Comparison of ENCODE assay signal across 8 cellular contexts in the genomic region with DNA sequence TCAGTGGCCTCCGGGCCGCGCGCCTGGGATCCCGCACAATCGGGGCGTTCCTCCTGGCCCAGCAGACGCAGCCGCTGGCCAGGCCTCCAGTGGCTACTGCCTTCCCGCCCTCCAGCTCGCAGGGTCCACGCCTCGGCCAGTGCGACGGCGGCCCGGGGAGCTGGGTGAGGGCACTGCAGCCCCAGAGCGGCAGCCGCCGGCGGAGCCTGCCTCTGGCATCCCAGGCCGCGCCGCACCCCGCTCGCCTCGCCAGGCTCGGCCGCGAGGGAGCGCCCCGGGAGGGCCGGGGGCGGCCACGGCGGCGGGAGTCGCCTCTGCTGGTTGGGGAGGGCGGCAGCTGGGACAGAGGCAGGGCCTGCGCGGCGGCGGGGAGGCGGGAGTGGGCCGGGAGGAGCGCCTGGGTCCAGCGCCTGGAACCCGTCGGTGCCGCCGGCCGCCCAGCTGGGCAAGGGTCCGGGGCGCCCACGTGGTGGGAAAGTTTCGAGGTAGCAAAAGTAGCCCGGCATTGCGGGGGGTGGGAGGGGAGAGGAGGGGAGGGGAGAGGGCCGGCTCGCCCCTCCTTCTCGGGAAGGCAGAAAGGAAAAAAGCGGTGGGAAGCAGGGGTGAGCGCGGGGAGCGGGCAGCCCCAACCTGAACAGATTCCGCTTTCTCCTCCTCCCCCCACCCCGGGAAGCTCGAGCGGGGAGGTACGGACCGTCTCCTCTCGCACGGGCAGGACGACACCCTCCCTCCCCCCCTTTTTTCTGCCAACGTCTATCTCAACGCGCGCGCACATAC. TPM values are rescaled to one million over a fixed set of nuclear protein-coding genes. Genes with fewer than 3 reads are reported as not detected.
DNase-seq lines count a peak whose midpoint lies in the region; ATAC-seq, FAIRE-seq and TF ChIP-seq lines count a peak whose summit lies in the region.

No MANE protein-coding gene starts in this region.

- CTCF ChIA-PET in HEK293T (lab: Yijun Ruan, JAX), result interaction anchor here (1.8 kb wide), 1 partner anchor 209 kb away, joined by 14 read pairs; no protein-coding TSS in a partner anchor
- CTCF ChIA-PET in GM12878 (lab: Yijun Ruan, JAX), result interaction anchor here (1.4 kb wide), 1 partner anchor 336 kb away, joined by 3 read pairs; no protein-coding TSS in a partner anchor

- no peaks in the 10 kb centered on the region for H3K9me3 ChIP-seq in GM12878 (replicated peaks; ENCODE audit: control insufficient read depth, insufficient read depth, low read length)

- H3K9ac ChIP-seq in GM12878 (ENCODE audit: control insufficient read depth, insufficient read depth, low read length), result no peak overlapping the region

- peaks cover 14 to 24% of the 10 kb centered on the region in 2 experiments for H3K27me3 ChIP-seq in GM12878 (replicated peaks in 1 of 2; ENCODE audit: control insufficient read depth in 2 of 2, insufficient read depth in 2 of 2, low read length in 1 of 2)

- H3K9me3 Mint-ChIP-seq in type B pancreatic cell, result no peaks in the 10 kb centered on the region

- no peaks in the 10 kb centered on the region; a peak in 1 of 4 replicates for H3K36me3 ChIP-seq in GM12878 (ENCODE audit: control insufficient read depth in 2 of 2, insufficient read depth in 2 of 2, low read length in 1 of 2)

- H3K4me1 Mint-ChIP-seq in type B pancreatic cell (ENCODE audit: unreplicated experiment), result peaks cover 25% of the 10 kb centered on the region

- no peak overlapping the region for H3K27ac Mint-ChIP-seq in type B pancreatic cell

- H3K4me1 ChIP-seq in GM12878 (ENCODE audit: control insufficient read depth, insufficient read depth, low read length), result no peaks in the 10 kb centered on the region

- no peak for TF ChIP-seq RAD21 in GM12878 (IDR thresholded peaks at IDR 0.05; ENCODE audit: insufficient read depth, low read depth, low read length)

- H3K4me2 ChIP-seq in GM12878 (ENCODE audit: control insufficient read depth, insufficient read depth), result peak overlapping the region; percentile 68

- no peak for ATAC-seq in GM12878
- peak; percentile 23 for ATAC-seq in left lobe of liver
- ATAC-seq in HG03108 (IDR thresholded peaks at IDR 0.05; ENCODE audit: unreplicated experiment), result no peak
- no peak for ATAC-seq in GM21367 (IDR thresholded peaks at IDR 0.05; ENCODE audit: unreplicated experiment)

- no peak for TF ChIP-seq EP300 in GM12878 (IDR thresholded peaks at IDR 0.05; ENCODE audit: borderline replicate concordance in 1 of 2, control insufficient read depth in 1 of 2, low read depth in 2 of 2, low read length in 2 of 2)

- peak; percentile 19 for DNase-seq in HEK293T (ENCODE audit: extremely low spot score)
- DNase-seq in GM12878 (ENCODE audit: low read depth, low spot score), result no peak
- peak; percentile 63 for DNase-seq in left lobe of liver (ENCODE audit: low spot score)
- no peak for DNase-seq in type B pancreatic cell (ENCODE audit: extremely low spot score, unreplicated experiment)
- no peak for DNase-seq in CD1c-positive myeloid dendritic cell (ENCODE audit: extremely low spot score)

- no peak for FAIRE-seq in GM12878 (lab: Jason Lieb, UNC)

- BruUV-seq in GM12878 (replicated peaks; lab: Mats Ljungman, UMichigan), result no TSS peak

- POLR2A ChIA-PET in HEK293T (lab: Yijun Ruan, JAX), result interaction anchor here (0.9 kb wide), 1 partner anchor 335 kb away, joined by 3 read pairs; no protein-coding TSS in a partner anchor
- POLR2A ChIA-PET in GM12878 (lab: Charles Lee), result no interaction called here

- TF ChIP-seq CTCF in 22Rv1 (IDR thresholded peaks at IDR 0.05), result no peak
- TF ChIP-seq CTCF in GM12878 (IDR thresholded peaks at IDR 0.05 in 2 of 3, conservative IDR thresholded peaks at IDR 0.05 in 1 of 3; ENCODE audit: control insufficient read depth in 2 of 3, extremely low read depth in 1 of 3, insufficient read depth in 1 of 3, low read depth in 3 of 3, low read length in 3 of 3), result no peak
- TF ChIP-seq CTCF in type B pancreatic cell (conservative IDR thresholded peaks at IDR 0.05), result no peak

- H3K27me3 Mint-ChIP-seq in type B pancreatic cell, result peaks cover 57% of the 10 kb centered on the region

- H4K20me1 ChIP-seq in GM12878 (ENCODE audit: control insufficient read depth, insufficient read depth), result no peaks in the 10 kb centered on the region

- H3K4me3 ChIP-seq in GM12878, result 0 out of 2 replicates have a peak overlapping the region, but pooled peaks have one; percentile 27

- H2AFZ ChIP-seq in GM12878 (ENCODE audit: control insufficient read depth, low read depth, low read length), result no peak overlapping the region

- intact Hi-C loops in GM12878 (cut with micrococcal nuclease; ENCODE audit: unreplicated experiment), result loop anchor here (5.0 to 10.0 kb wide), 2 partner anchors 210 to 338 kb away; no protein-coding TSS in a partner anchor

- in situ Hi-C loops in GM12878 (cut with MboI), result no loop called here

- RAD21 ChIA-PET in GM12878 (lab: Charles Lee; ENCODE audit: unreplicated experiment), result no interaction called here

- no peak for TF ChIP-seq POLR2A in GM12878 (IDR thresholded peaks at IDR 0.05; ENCODE audit: low read depth, low read length)

- no peaks in the 10 kb centered on the region for H3K79me2 ChIP-seq in GM12878 (ENCODE audit: control insufficient read depth, insufficient read depth, low read length)

- WGBS in GM12878 (ENCODE audit: insufficient coverage, insufficient replicate concordance, low lambda C conversion rate, missing lambda C conversion rate), result 15% methylated on average over 51 of the region's 79 CpGs

- H3K4me3 Mint-ChIP-seq in type B pancreatic cell, result peak overlapping the region; percentile 39

- SMC1A ChIA-PET in GM12878 (lab: Charles Lee; ENCODE audit: uncharacterized antibody, unreplicated experiment), result no interaction called here

- no peaks in the 10 kb centered on the region for H3K36me3 Mint-ChIP-seq in type B pancreatic cell

- H3K27ac ChIP-seq in 22Rv1 (peak overlapping the region; percentile 65), GM12878 (ENCODE audit: control insufficient read depth, insufficient read depth) (no peak overlapping the region)

TF ChIP-seq in HEK293T, 16 proteins besides CTCF, POLR2A, EP300 and RAD21:
- TF ChIP-seq BHLHE40 (IDR thresholded peaks at IDR 0.05; ENCODE audit: borderline replicate concordance), result no peak
- 0 out of 2 replicates have a peak, but pooled peaks have one; percentile 42 for TF ChIP-seq L3MBTL2 (conservative IDR thresholded peaks at IDR 0.05)

TF ChIP-seq in GM12878, 131 proteins besides CTCF, POLR2A, EP300 and RAD21 (continues in another document):
- TF ChIP-seq, protein P1, sequence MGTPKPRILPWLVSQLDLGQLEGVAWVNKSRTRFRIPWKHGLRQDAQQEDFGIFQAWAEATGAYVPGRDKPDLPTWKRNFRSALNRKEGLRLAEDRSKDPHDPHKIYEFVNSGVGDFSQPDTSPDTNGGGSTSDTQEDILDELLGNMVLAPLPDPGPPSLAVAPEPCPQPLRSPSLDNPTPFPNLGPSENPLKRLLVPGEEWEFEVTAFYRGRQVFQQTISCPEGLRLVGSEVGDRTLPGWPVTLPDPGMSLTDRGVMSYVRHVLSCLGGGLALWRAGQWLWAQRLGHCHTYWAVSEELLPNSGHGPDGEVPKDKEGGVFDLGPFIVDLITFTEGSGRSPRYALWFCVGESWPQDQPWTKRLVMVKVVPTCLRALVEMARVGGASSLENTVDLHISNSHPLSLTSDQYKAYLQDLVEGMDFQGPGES (IDR thresholded peaks at IDR 0.05), result no peak
- TF ChIP-seq, protein P2, sequence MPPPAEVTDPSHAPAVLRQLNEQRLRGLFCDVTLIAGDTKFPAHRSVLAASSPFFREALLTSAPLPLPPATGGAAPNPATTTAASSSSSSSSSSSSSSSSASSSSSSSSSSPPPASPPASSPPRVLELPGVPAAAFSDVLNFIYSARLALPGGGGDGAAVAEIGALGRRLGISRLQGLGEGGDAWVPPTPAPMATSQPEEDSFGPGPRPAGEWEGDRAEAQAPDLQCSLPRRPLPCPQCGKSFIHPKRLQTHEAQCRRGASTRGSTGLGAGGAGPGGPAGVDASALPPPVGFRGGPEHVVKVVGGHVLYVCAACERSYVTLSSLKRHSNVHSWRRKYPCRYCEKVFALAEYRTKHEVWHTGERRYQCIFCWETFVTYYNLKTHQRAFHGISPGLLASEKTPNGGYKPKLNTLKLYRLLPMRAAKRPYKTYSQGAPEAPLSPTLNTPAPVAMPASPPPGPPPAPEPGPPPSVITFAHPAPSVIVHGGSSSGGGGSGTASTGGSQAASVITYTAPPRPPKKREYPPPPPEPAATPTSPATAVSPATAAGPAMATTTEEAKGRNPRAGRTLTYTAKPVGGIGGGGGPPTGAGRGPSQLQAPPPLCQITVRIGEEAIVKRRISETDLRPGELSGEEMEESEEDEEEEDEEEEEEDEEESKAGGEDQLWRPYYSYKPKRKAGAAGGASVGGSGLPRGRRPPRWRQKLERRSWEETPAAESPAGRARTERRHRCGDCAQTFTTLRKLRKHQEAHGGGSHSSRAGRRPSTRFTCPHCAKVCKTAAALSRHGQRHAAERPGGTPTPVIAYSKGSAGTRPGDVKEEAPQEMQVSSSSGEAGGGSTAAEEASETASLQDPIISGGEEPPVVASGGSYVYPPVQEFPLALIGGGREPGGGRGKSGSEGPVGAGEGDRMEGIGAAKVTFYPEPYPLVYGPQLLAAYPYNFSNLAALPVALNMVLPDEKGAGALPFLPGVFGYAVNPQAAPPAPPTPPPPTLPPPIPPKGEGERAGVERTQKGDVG (CRISPR knock-in tag; IDR thresholded peaks at IDR 0.05), result no peak

RNA-seq across cellular contexts. Expression of a gene that starts 1.5 kb away (rescaled TPM):
- total RNA-seq in GM12878 (2013; cell fraction: nucleolus; rRNA removed), result not detected in 2 replicates
- total RNA-seq in GM12878 (2014; rRNA removed) (not detected in 2 replicates), GM12878 (2014; rRNA removed; fragmentation: Illumina TruSeq; extraction: Trizol) (not detected in 2 replicates), GM12878 (2021) (0.05 and 0.11 TPM in 2 replicates), left lobe of liver (6.3 TPM), type B pancreatic cell (ENCODE audit: low replicate concordance) (4.9 and 7.5 TPM in 2 replicates)
- not detected for polyA plus RNA-seq in GM12878 (2011; ENCODE audit: low read depth)
- polyA plus RNA-seq in GM12878 (2011; rRNA removed) (not detected in 2 replicates), GM12878 (2014; fragmentation: Illumina TruSeq; extraction: Trizol) (not detected in 2 replicates), GM12878 (2014; fragmentation: Nextera tagmentation; extraction: Ambion mirVana) (not detected), GM12878 (2014; rRNA removed) (not detected in 2 replicates), GM12878 (2016; fragmentation: Nextera tagmentation; extraction: Ambion mirVana) (not detected)
- not detected in 2 replicates for polyA plus RNA-seq in GM12878 (2011; cell fraction: cytosol; rRNA removed)
- not detected in 2 replicates for polyA plus RNA-seq in GM12878 (2011; cell fraction: nucleus; rRNA removed)
- polyA plus RNA-seq in GM12878 (2012), result not detected in 2 replicates
- not detected in 2 replicates for polyA minus RNA-seq in GM12878 (2011; rRNA and poly(A)+ RNA removed)
- polyA minus RNA-seq in GM12878 (2011; cell fraction: cytosol; rRNA and poly(A)+ RNA removed), result not detected in 2 replicates
- not detected in 2 replicates for polyA minus RNA-seq in GM12878 (2011; cell fraction: nucleus; rRNA and poly(A)+ RNA removed)

Comparison
In these comparisons a context has a peak if more than half of its experiments do, and no peak if none do; other contexts are left out.
1. DNase-seq: peak in HEK293T (single experiment) and left lobe of liver (single experiment); none in GM12878 (single experiment), type B pancreatic cell (single experiment) and CD1c-positive myeloid dendritic cell (single experiment).